ENCODE assay signal across 10 cellular contexts in the genomic region with DNA sequence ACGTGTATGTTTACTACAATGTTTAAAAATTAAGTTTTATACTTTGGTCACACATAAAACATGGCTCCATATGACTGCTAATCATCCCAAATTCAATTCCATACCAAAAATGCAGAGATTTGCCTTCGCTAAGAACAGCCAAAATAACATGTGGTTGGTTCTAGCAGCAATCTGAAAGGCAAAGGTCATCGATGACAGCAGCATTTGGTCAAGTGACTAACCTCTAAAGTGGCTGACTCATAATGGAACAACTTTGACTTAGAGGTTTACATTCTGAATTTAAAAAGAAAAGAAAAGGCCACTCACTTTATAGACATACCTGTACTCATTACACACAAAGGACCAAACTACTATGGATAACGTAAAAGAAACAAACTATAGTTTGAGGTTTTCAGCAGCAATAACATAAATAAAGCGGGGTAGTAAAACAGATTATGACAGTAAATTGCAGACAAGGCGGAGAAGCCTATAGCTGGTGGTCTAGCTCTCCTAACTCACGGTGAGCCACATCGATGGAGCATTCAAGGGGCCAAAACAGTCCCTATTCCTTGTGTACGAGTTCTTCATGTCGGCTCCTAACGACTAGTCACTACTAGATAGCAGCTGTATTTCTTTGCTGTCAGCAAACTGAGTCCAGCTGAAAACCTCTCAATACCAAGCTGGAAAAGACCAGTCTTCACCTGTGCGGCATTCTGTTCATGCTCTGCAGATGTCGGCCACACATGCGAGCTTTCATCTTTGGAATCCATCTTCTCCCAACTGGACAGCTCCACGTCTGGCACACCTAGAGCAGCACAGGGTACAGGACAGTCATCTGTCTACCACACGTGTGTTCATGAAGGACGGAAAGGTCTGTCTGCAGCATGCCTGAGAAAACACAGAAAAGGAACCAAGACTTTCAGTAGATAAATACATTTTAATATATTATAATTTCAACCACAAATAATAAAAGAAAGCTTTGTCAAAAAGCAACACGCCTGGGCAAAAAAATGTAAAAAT. TPM values are rescaled to one million over a fixed set of nuclear protein-coding genes. Genes with fewer than 3 reads are reported as not detected.
DNase-seq lines count a peak whose midpoint lies in the region; ATAC-seq, FAIRE-seq and TF ChIP-seq lines count a peak whose summit lies in the region.
"Had no signal": no experiment of that assay in that cellular context is flagged by ENCODE, and none has a peak within 500 bp of the region (broad histone marks: within the 10 kb centered on the region; RNA-seq: fewer than 3 reads in every experiment).

No MANE protein-coding gene starts in this region.

- TF ChIP-seq POLR2A in K562 (conservative IDR thresholded peaks at IDR 0.05) (no peak), stomach (IDR thresholded peaks at IDR 0.05) (no peak)

- peak; percentile 60 for FAIRE-seq in K562 (lab: Jason Lieb, UNC)
- FAIRE-seq: keratinocyte had no signal

- in situ Hi-C loops in K562 (cut with MboI), result no loop called here

- H3K27me3 ChIP-seq in K562 (ENCODE audit: control insufficient read depth in 2 of 2, insufficient read depth in 2 of 2, low read length in 2 of 2) (no peaks in the 10 kb centered on the region), stomach (no peaks in the 10 kb centered on the region)
- H3K27me3 ChIP-seq: Peyer's patch had no signal

- H3K36me3 ChIP-seq in K562 (ENCODE audit: control insufficient read depth, insufficient read depth, low read length) (peaks cover 10% of the 10 kb centered on the region), stomach (peaks cover 0 to 34% (median 26%) of the 10 kb centered on the region in 4 donors)

- intact Hi-C loops in K562 (cut with micrococcal nuclease), result no loop called here
- intact Hi-C loops in cardiac septum (cut with DNase I), result no loop called here
- intact Hi-C loops in stomach (cut with DNase I; ENCODE audit: low total_unique reads), result no loop called here

- POLR2A ChIA-PET in K562 (lab: Yijun Ruan, JAX), result interaction anchor here (0.9 to 1.2 kb wide), 3 partner anchors 9 to 14 kb away, joined by 3 to 6 read pairs (median 4); no protein-coding TSS in a partner anchor

- no peaks in the 10 kb centered on the region for H3K9me1 ChIP-seq in K562 (ENCODE audit: control insufficient read depth, insufficient read depth, low read length)

- H4K20me1 ChIP-seq in K562 (replicated peaks; ENCODE audit: control insufficient read depth, insufficient read depth, low read length), result no peaks in the 10 kb centered on the region

- no peak overlapping the region for H2AFZ ChIP-seq in K562 (ENCODE audit: low read depth, low read length)

- DNase-seq in ELR (ENCODE audit: low read depth) (peak; percentile 94), K562 (ENCODE audit: extremely low read depth in 1 of 4, low spot score in 3 of 4) (no peak), cardiac septum (ENCODE audit: low spot score) (no peak), NCI-H1436 treated with DMSO at 0.1 percent for 48 hours (lab: John Stamatoyannopoulos, UW) (no peak), stomach (no peak), cerebellum (ENCODE audit: low spot score) (no peak)

- CTCF ChIA-PET in K562 (lab: Yijun Ruan, JAX; ENCODE audit: low intra/inter-chr PET ratio), result no interaction called here

- no peaks in the 10 kb centered on the region for H3K4me1 ChIP-seq in K562 (replicated peaks in 1 of 2; ENCODE audit: control insufficient read depth in 2 of 2, insufficient read depth in 2 of 2, low read length in 2 of 2)
- peaks cover 0 to 3% (median 0%) of the 10 kb centered on the region in 4 donors for H3K4me1 ChIP-seq in stomach

- H3K4me3 ChIP-seq in K562 (no peak overlapping the region), stomach (no peak overlapping the region)
- H3K4me3 ChIP-seq: Peyer's patch had no signal

- H3K9me3 ChIP-seq in K562 (replicated peaks; ENCODE audit: control insufficient read depth, insufficient read depth, low read depth, low read length) (no peaks in the 10 kb centered on the region), stomach (no peaks in the 10 kb centered on the region)
- H3K9me3 ChIP-seq: Peyer's patch had no signal

- TF ChIP-seq CTCF in K562 (IDR thresholded peaks at IDR 0.05 in 2 of 3, conservative IDR thresholded peaks at IDR 0.05 in 1 of 3; ENCODE audit: insufficient read depth in 2 of 3, low read depth in 1 of 3, low read length in 3 of 3) (no peak), stomach (IDR thresholded peaks at IDR 0.05) (no peak)

- H3K4me2 ChIP-seq in K562 (ENCODE audit: insufficient read depth, low read length), result no peak overlapping the region

- no TSS peak for BruUV-seq in K562 (replicated peaks; lab: Mats Ljungman, UMichigan)

- 74% methylated on average over 18 of the region's 18 CpGs for WGBS in K562 (ENCODE audit: insufficient coverage, low coverage, missing lambda C conversion rate)
- WGBS in stomach, 5 donors, result 87 to 95% (median 91%) methylated on average over 18 of the region's 18 CpGs

- TF ChIP-seq EP300 in K562 (IDR thresholded peaks at IDR 0.05; ENCODE audit: low read length) (no peak), stomach (IDR thresholded peaks at IDR 0.05) (no peak)

- ATAC-seq in GM21367 (IDR thresholded peaks at IDR 0.05; ENCODE audit: unreplicated experiment), result peak; percentile 81
- peak; percentile 89 for ATAC-seq in HG03520 (IDR thresholded peaks at IDR 0.05; ENCODE audit: unreplicated experiment)
- ATAC-seq in K562, result peak; percentile 64; the same call in 2 of the 3 replicates

- H3K27ac ChIP-seq in K562 (ENCODE audit: extremely low read depth, low read depth, low read length), result no peak overlapping the region
- H3K27ac ChIP-seq in stomach, result no peak overlapping the region
- H3K27ac ChIP-seq: Peyer's patch had no signal

- no peak overlapping the region for H3K9ac ChIP-seq in K562 (ENCODE audit: insufficient read depth in 1 of 2, low read depth in 2 of 2, low read length in 2 of 2)

- no peaks in the 10 kb centered on the region for H3K79me2 ChIP-seq in K562 (ENCODE audit: control insufficient read depth, insufficient read depth, low read length)

- TF ChIP-seq RAD21 in K562 (CRISPR knock-in tag; conservative IDR thresholded peaks at IDR 0.05 in 1 of 2, IDR thresholded peaks at IDR 0.05 in 1 of 2), result no peak

TF ChIP-seq in K562, 482 proteins besides CTCF, POLR2A, EP300 and RAD21 (continues in another document):
- TF ChIP-seq ZNF780A (CRISPR knock-in tag; IDR thresholded peaks at IDR 0.05) (no peak), NFE2L1 (tag; IDR thresholded peaks at IDR 0.05; ENCODE audit: borderline replicate concordance, low read depth) (no peak), L3MBTL2 (IDR thresholded peaks at IDR 0.05) (peak; percentile 31; the same call in 1 of the 2 replicates), FOXP1 (CRISPR knock-in tag; IDR thresholded peaks at IDR 0.05) (no peak), CCNT2 (IDR thresholded peaks at IDR 0.05; ENCODE audit: borderline replicate concordance, extremely low read depth, insufficient read length, low read depth, low read length) (no peak), HDAC1 (IDR thresholded peaks at IDR 0.05) (peak in 1 of 2 experiments; percentile 51; a peak in 2 of 4 replicates), CTBP1 (IDR thresholded peaks at IDR 0.05; ENCODE audit: borderline replicate concordance) (no peak)
- TF ChIP-seq, protein P1, sequence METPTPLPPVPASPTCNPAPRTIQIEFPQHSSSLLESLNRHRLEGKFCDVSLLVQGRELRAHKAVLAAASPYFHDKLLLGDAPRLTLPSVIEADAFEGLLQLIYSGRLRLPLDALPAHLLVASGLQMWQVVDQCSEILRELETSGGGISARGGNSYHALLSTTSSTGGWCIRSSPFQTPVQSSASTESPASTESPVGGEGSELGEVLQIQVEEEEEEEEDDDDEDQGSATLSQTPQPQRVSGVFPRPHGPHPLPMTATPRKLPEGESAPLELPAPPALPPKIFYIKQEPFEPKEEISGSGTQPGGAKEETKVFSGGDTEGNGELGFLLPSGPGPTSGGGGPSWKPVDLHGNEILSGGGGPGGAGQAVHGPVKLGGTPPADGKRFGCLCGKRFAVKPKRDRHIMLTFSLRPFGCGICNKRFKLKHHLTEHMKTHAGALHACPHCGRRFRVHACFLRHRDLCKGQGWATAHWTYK (CRISPR knock-in tag; IDR thresholded peaks at IDR 0.05), result no peak
- TF ChIP-seq, protein P2, sequence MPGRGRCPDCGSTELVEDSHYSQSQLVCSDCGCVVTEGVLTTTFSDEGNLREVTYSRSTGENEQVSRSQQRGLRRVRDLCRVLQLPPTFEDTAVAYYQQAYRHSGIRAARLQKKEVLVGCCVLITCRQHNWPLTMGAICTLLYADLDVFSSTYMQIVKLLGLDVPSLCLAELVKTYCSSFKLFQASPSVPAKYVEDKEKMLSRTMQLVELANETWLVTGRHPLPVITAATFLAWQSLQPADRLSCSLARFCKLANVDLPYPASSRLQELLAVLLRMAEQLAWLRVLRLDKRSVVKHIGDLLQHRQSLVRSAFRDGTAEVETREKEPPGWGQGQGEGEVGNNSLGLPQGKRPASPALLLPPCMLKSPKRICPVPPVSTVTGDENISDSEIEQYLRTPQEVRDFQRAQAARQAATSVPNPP (IDR thresholded peaks at IDR 0.05; ENCODE audit: borderline replicate concordance, insufficient read depth, insufficient read length), result no peak

RNA-seq across cellular contexts. Expression of gene PRDM10, which starts 42.1 kb away (rescaled TPM):
- total RNA-seq in K562 (2011; cell fraction: chromatin; rRNA removed; ENCODE audit: low replicate concordance), result 43.6 and 51.3 TPM in 2 replicates
- total RNA-seq in K562 (2011; cell fraction: nucleolus; rRNA removed), result 17.5 and 22.8 TPM in 2 replicates
- total RNA-seq in K562 (2011; cell fraction: nucleoplasm; rRNA removed), result 9.8 and 24.3 TPM in 2 replicates
- total RNA-seq in K562 (2014; rRNA removed) (4.7 and 5.1 TPM in 2 replicates), K562 (2014; rRNA removed; fragmentation: Illumina TruSeq; extraction: Trizol) (4.3 and 4.4 TPM in 2 replicates), K562 (2015; rRNA removed; fragmentation: Illumina TruSeq; extraction: Trizol) (4.9 TPM in 2 replicates), K562 (2021) (8.9 and 9.3 TPM in 2 replicates), cardiac septum (6.7 TPM), stomach (100 to 1,000 TPM in 1 of 5 donors, 10 to 100 TPM in 2, 1 to 10 TPM in 2; 5.3 to 148 (median 27.7) TPM), cerebellum (14.2 TPM)
- polyA plus RNA-seq in K562 (2011; rRNA removed) (4.5 and 7.0 TPM in 2 replicates), K562 (2014; fragmentation: Illumina TruSeq; extraction: Trizol) (4.9 and 6.7 TPM in 2 replicates), K562 (2014; fragmentation: Nextera tagmentation; extraction: Ambion mirVana) (under 1 TPM; 0.89 to 0.94 TPM), K562 (2014; rRNA removed) (3.1 and 4.2 TPM in 2 replicates), stomach (1 to 10 TPM; 1.7 to 2.0 (median 1.8) TPM)
- 10.6 and 14.2 TPM in 2 replicates for polyA plus RNA-seq in K562 (2011; cell fraction: cytosol; rRNA removed)
- 10.6 and 27.2 TPM in 2 replicates for polyA plus RNA-seq in K562 (2011; cell fraction: nucleus; rRNA removed)
- 2.6 and 3.4 TPM in 2 replicates for polyA plus RNA-seq in K562 (2012)
- 14.6 and 17.6 TPM in 2 replicates for polyA minus RNA-seq in K562 (2011; rRNA and poly(A)+ RNA removed)
- polyA minus RNA-seq in K562 (2011; cell fraction: cytosol; rRNA and poly(A)+ RNA removed), result 10.1 and 14.1 TPM in 2 replicates
- 8.3 and 11.3 TPM in 2 replicates for polyA minus RNA-seq in K562 (2011; cell fraction: nucleus; rRNA and poly(A)+ RNA removed)
